In the genomic region with DNA sequence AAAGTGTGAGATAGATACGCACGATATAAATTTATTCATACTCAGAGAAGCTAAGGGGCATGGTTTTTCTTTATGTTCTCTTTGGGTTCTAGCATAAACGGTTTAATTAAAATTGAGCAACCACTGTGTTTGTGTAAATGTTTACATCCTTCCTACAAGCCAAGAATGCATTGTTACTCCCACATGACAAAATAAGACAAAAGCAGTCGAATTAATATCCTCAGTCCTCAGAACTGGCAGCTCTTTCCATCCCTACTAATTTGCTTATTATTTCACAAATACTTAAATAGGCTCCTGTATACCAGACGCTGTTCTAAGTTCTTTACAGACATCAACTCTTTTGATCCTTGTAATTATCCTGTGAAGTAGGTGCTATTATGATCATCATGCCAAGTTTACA, we compare ENCODE assay signal across 18 cellular contexts. TPM values are rescaled to one million over a fixed set of nuclear protein-coding genes. Genes with fewer than 3 reads are reported as not detected.
DNase-seq lines count a peak whose midpoint lies in the region; ATAC-seq, FAIRE-seq and TF ChIP-seq lines count a peak whose summit lies in the region.
"Had no signal": no experiment of that assay in that cellular context is flagged by ENCODE, and none has a peak within 500 bp of the region (broad histone marks: within the 10 kb centered on the region; RNA-seq: fewer than 3 reads in every experiment).

No MANE protein-coding gene starts in this region.

- peak overlapping the region; percentile 66 for H3K4me3 ChIP-seq in GM23338
- H3K4me3 ChIP-seq in ascending aorta, result peak overlapping the region; percentile 66 to 76
- H3K4me3 ChIP-seq in rectal smooth muscle tissue (ENCODE audit: low read length), result peak overlapping the region; percentile 62

- ATAC-seq in GM23338, result no peak
- no peak for ATAC-seq in effector memory CD8-positive, alpha-beta T cell (replicated peaks)
- no peak for ATAC-seq in GM18519 (IDR thresholded peaks at IDR 0.05; ENCODE audit: low FRiP score, unreplicated experiment)
- ATAC-seq: activated CD8-positive, alpha-beta T cell treated with anti-CD3 and anti-CD28 coated beads for 36 hours had no signal

- H4K20me1 ChIP-seq in GM23338 (replicated peaks; ENCODE audit: insufficient read depth), result no peaks in the 10 kb centered on the region

- FAIRE-seq in islet of Langerhans (lab: Jason Lieb, UNC), result peak; percentile 41
- FAIRE-seq: endothelial cell of umbilical vein, HepG2 had no signal

- DNase-seq in GM23338 (ENCODE audit: low spot score) (no peak), ascending aorta (ENCODE audit: low spot score in 2 of 2) (no peak), medulla oblongata (ENCODE audit: extremely low spot score) (no peak), Kasumi-1 (lab: John Stamatoyannopoulos, UW) (no peak)
- no peak for DNase-seq in effector memory CD8-positive, alpha-beta T cell
- DNase-seq: GDM1, immature natural killer cell, NCI-H187 treated with DMSO at 0.1 percent for 48 hours, thyroid gland had no signal

- no peak overlapping the region for H3K9ac ChIP-seq in rectal smooth muscle tissue (ENCODE audit: low read length)

- no peaks in the 10 kb centered on the region for H3K36me3 Mint-ChIP-seq in GM23338 (ENCODE audit: low read depth)
- H3K36me3 Mint-ChIP-seq in effector memory CD8-positive, alpha-beta T cell (ENCODE audit: insufficient read depth), result no peaks in the 10 kb centered on the region
- H3K36me3 Mint-ChIP-seq: activated naive CD8-positive, alpha-beta T cell; immature natural killer cell had no signal

- H3K9me2 ChIP-seq in GM23338 (ENCODE audit: insufficient read depth), result no peaks in the 10 kb centered on the region

- peaks cover 29% of the 10 kb centered on the region for H3K27me3 Mint-ChIP-seq in GM23338 (ENCODE audit: insufficient read depth, low read depth, poor library complexity)
- peaks cover 42 to 52% of the 10 kb centered on the region in 2 donors for H3K27me3 Mint-ChIP-seq in effector memory CD8-positive, alpha-beta T cell

- peaks cover 40% of the 10 kb centered on the region for H3K27me3 ChIP-seq in GM23338 (ENCODE audit: insufficient read depth)
- no peaks in the 10 kb centered on the region for H3K27me3 ChIP-seq in ascending aorta
- no peaks in the 10 kb centered on the region for H3K27me3 ChIP-seq in rectal smooth muscle tissue (ENCODE audit: control insufficient read depth, insufficient read depth, low read length)
- H3K27me3 ChIP-seq: thyroid gland had no signal

- 0 out of 2 replicates have a peak overlapping the region, but pooled peaks have one; percentile 91 for H2AFZ ChIP-seq in GM23338

- TF ChIP-seq CTCF in GM23338 (conservative IDR thresholded peaks at IDR 0.05; ENCODE audit: low read depth in 2 of 2) (no peak), ascending aorta (IDR thresholded peaks at IDR 0.05) (no peak)

- H3K79me2 ChIP-seq in GM23338 (replicated peaks; ENCODE audit: insufficient read depth), result no peaks in the 10 kb centered on the region

- peak overlapping the region; percentile 78 for H3K4me2 ChIP-seq in GM23338

- H3K4me1 ChIP-seq in GM23338 (ENCODE audit: insufficient read depth) (peaks cover 16% of the 10 kb centered on the region), ascending aorta (peaks cover 0 to 10% of the 10 kb centered on the region in 2 donors), rectal smooth muscle tissue (ENCODE audit: control insufficient read depth, insufficient read depth, low read length) (no peaks in the 10 kb centered on the region)

- H3K9me3 ChIP-seq in ascending aorta, result no peaks in the 10 kb centered on the region
- H3K9me3 ChIP-seq: thyroid gland had no signal

- H3K4me3 Mint-ChIP-seq in GM23338, result peak overlapping the region; percentile 73
- no peak overlapping the region for H3K4me3 Mint-ChIP-seq in effector memory CD8-positive, alpha-beta T cell
- H3K4me3 Mint-ChIP-seq: activated CD8-positive, alpha-beta T cell treated with anti-CD3 and anti-CD28 coated beads for 36 hours; activated naive CD8-positive, alpha-beta T cell; immature natural killer cell had no signal

- no peaks in the 10 kb centered on the region for H3K9me3 Mint-ChIP-seq in GM23338
- no peaks in the 10 kb centered on the region for H3K9me3 Mint-ChIP-seq in effector memory CD8-positive, alpha-beta T cell
- H3K9me3 Mint-ChIP-seq: activated CD8-positive, alpha-beta T cell treated with anti-CD3 and anti-CD28 coated beads for 36 hours had no signal

- peaks cover 19% of the 10 kb centered on the region; the same call in 2 of the 3 replicates for H3K4me1 Mint-ChIP-seq in GM23338
- H3K4me1 Mint-ChIP-seq in effector memory CD8-positive, alpha-beta T cell (ENCODE audit: low read depth in 2 of 2), result no peaks in the 10 kb centered on the region
- H3K4me1 Mint-ChIP-seq: immature natural killer cell had no signal

- H3F3A ChIP-seq in GM23338 (replicated peaks; ENCODE audit: low read depth), result 0 out of 2 replicates have a peak, but pooled peaks cover 5% of the 10 kb centered on the region

- intact Hi-C loops in ascending aorta (cut with DNase I), result no loop called here

- no peaks in the 10 kb centered on the region for H3K36me3 ChIP-seq in GM23338 (ENCODE audit: insufficient read depth)
- no peaks in the 10 kb centered on the region for H3K36me3 ChIP-seq in ascending aorta
- no peaks in the 10 kb centered on the region for H3K36me3 ChIP-seq in rectal smooth muscle tissue (ENCODE audit: control insufficient read depth, insufficient read depth, low read length)
- H3K36me3 ChIP-seq: thyroid gland had no signal

- H3K27ac ChIP-seq in GM23338 (ENCODE audit: low read depth) (no peak overlapping the region), ascending aorta (no peak overlapping the region), rectal smooth muscle tissue (ENCODE audit: low read depth, low read length) (peak overlapping the region; percentile 79)
- H3K27ac ChIP-seq: C4-2B had no signal

- H3K27ac Mint-ChIP-seq in GM23338, result no peak overlapping the region
- H3K27ac Mint-ChIP-seq in effector memory CD8-positive, alpha-beta T cell, result no peak overlapping the region
- H3K27ac Mint-ChIP-seq: activated CD8-positive, alpha-beta T cell treated with anti-CD3 and anti-CD28 coated beads for 36 hours; activated naive CD8-positive, alpha-beta T cell; immature natural killer cell had no signal

TF ChIP-seq in GM23338, 12 proteins besides CTCF, POLR2A, EP300 and RAD21 (continues in another document):
- TF ChIP-seq NANOG (IDR thresholded peaks at IDR 0.05; ENCODE audit: borderline replicate concordance), result no peak
- TF ChIP-seq EZH2phosphoT487 (IDR thresholded peaks at IDR 0.05; ENCODE audit: unreplicated experiment), result no peak
- no peak for TF ChIP-seq EZH2 (IDR thresholded peaks at IDR 0.05; ENCODE audit: low read depth, unreplicated experiment)
- TF ChIP-seq, protein P1, sequence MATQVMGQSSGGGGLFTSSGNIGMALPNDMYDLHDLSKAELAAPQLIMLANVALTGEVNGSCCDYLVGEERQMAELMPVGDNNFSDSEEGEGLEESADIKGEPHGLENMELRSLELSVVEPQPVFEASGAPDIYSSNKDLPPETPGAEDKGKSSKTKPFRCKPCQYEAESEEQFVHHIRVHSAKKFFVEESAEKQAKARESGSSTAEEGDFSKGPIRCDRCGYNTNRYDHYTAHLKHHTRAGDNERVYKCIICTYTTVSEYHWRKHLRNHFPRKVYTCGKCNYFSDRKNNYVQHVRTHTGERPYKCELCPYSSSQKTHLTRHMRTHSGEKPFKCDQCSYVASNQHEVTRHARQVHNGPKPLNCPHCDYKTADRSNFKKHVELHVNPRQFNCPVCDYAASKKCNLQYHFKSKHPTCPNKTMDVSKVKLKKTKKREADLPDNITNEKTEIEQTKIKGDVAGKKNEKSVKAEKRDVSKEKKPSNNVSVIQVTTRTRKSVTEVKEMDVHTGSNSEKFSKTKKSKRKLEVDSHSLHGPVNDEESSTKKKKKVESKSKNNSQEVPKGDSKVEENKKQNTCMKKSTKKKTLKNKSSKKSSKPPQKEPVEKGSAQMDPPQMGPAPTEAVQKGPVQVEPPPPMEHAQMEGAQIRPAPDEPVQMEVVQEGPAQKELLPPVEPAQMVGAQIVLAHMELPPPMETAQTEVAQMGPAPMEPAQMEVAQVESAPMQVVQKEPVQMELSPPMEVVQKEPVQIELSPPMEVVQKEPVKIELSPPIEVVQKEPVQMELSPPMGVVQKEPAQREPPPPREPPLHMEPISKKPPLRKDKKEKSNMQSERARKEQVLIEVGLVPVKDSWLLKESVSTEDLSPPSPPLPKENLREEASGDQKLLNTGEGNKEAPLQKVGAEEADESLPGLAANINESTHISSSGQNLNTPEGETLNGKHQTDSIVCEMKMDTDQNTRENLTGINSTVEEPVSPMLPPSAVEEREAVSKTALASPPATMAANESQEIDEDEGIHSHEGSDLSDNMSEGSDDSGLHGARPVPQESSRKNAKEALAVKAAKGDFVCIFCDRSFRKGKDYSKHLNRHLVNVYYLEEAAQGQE (IDR thresholded peaks at IDR 0.05; ENCODE audit: unreplicated experiment), result no peak
- no peak for TF ChIP-seq ZNF114 (CRISPR knock-in tag; IDR thresholded peaks at IDR 0.05)
- TF ChIP-seq CREB1 (CRISPR knock-in tag; IDR thresholded peaks at IDR 0.05; ENCODE audit: low read depth), result no peak

RNA-seq across cellular contexts. Expression of a gene that starts 32.0 kb away (rescaled TPM):
- 1.1 and 3.1 TPM in 2 replicates for total RNA-seq in GM23338 (2014; rRNA removed; shearing (Covaris generic))
- polyA plus RNA-seq in GM23338 (2016; fragmentation: Nextera tagmentation; extraction: Ambion mirVana), result 2.3 and 2.8 TPM in 2 replicates
- total RNA-seq in ascending aorta, result 56.3 TPM
- total RNA-seq: activated CD8-positive, alpha-beta T cell treated with anti-CD3 and anti-CD28 coated beads for 36 hours; HepG2; T-helper 1 cell treated with Interleukin-12 subunit alpha and Interleukin-12 subunit beta and Interleukin-4 antibody, amounts not matched to agents 30 ng/mL and 1 ng/mL, for 36 hours had no signal
- polyA plus RNA-seq: HepG2, immature natural killer cell had no signal

Comparison
In these comparisons a context has a peak if more than half of its experiments do, and no peak if none do; other contexts are left out.
1. RNA of a gene that starts 32.0 kb away (total RNA-seq): 56.3 TPM in ascending aorta (single experiment); 1.1 to 3.1 TPM in GM23338; every median in the first group is over 10 times any median in the second.
2. Peak in every context shown above with its lines, with median percentiles within 50 percentile points of each other: H3K4me3 ChIP-seq.